ENCODE assay signal across 8 cellular contexts in genomic region chr17:42548070-42548837, GRCh38. TPM values are rescaled to one million over a fixed set of nuclear protein-coding genes. Genes with fewer than 3 reads are reported as not detected.
A peak's percentile ranks its signal among the peaks of the same experiment; 100 is the strongest.
DNase-seq lines count a peak whose midpoint lies in the region; ATAC-seq and TF ChIP-seq lines count a peak whose summit lies in the region.

No MANE protein-coding gene starts in this region.

- DNase-seq in PC-9 (peak in 1 of 2 experiments; percentile 84), immature natural killer cell (peak; percentile 60 to 72 (median 63)), COLO829 (ENCODE audit: low spot score) (no peak), NCI-H446 (lab: John Stamatoyannopoulos, UW) (no peak)
- DNase-seq in activated naive CD8-positive, alpha-beta T cell treated with anti-CD3 and anti-CD28 coated beads for 36 hours, result peak; percentile 85
- DNase-seq in stimulated activated CD4-positive, alpha-beta T cell treated with anti-CD3 and anti-CD28 coated beads, Interleukin-4, amount 100 ng/mL, for 48 hours (ENCODE audit: low read depth in 2 of 2), result peak; percentile 73 to 78

- no peak overlapping the region for H2AFZ ChIP-seq in PC-9

- POLR2A ChIA-PET in PC-9 (lab: Charles Lee; ENCODE audit: unreplicated experiment), result interaction anchor here (0.6 to 0.8 kb wide), 3 partner anchors 21 to 156 kb away, joined by 3 to 4 read pairs (median 3); no protein-coding TSS in a partner anchor

- H3K36me3 Mint-ChIP-seq in activated naive CD8-positive, alpha-beta T cell treated with anti-CD3 and anti-CD28 coated beads for 36 hours, result peaks cover 2% of the 10 kb centered on the region
- no peaks in the 10 kb centered on the region for H3K36me3 Mint-ChIP-seq in immature natural killer cell

- TF ChIP-seq CTCF in PC-9 (conservative IDR thresholded peaks at IDR 0.05), result 0 out of 2 replicates have a peak, but pooled peaks have one; percentile 30

- no peaks in the 10 kb centered on the region for H3K27me3 Mint-ChIP-seq in activated naive CD8-positive, alpha-beta T cell treated with anti-CD3 and anti-CD28 coated beads for 36 hours
- H3K27me3 Mint-ChIP-seq in immature natural killer cell (ENCODE audit: low read depth in 3 of 3), result no peaks in the 10 kb centered on the region

- peak; percentile 54 for ATAC-seq in HG03045 (IDR thresholded peaks at IDR 0.05; ENCODE audit: unreplicated experiment)

- H3K4me1 Mint-ChIP-seq in activated naive CD8-positive, alpha-beta T cell treated with anti-CD3 and anti-CD28 coated beads for 36 hours, result peaks cover 13% of the 10 kb centered on the region
- H3K4me1 Mint-ChIP-seq in immature natural killer cell, result peaks cover 8 to 13% of the 10 kb centered on the region in 2 donors

- peak overlapping the region; percentile 10 for H3K4me3 Mint-ChIP-seq in activated naive CD8-positive, alpha-beta T cell treated with anti-CD3 and anti-CD28 coated beads for 36 hours
- peak overlapping the region in 4 of 5 donors; percentile 46 to 59 (median 52) for H3K4me3 Mint-ChIP-seq in immature natural killer cell

- no peaks in the 10 kb centered on the region for H3K9me3 ChIP-seq in ES-I3 (ENCODE audit: control insufficient read depth, insufficient read depth, low read length)
- H3K9me3 ChIP-seq in PC-9 (ENCODE audit: insufficient read depth, low read depth), result no peaks in the 10 kb centered on the region

- peaks cover 5% of the 10 kb centered on the region; the same call in 1 of the 2 replicates for H3K4me1 ChIP-seq in ES-I3 (ENCODE audit: insufficient read depth, low read length)
- H3K4me1 ChIP-seq in PC-9 (replicated peaks; ENCODE audit: insufficient read depth), result no peaks in the 10 kb centered on the region

- H3K27ac Mint-ChIP-seq in activated naive CD8-positive, alpha-beta T cell treated with anti-CD3 and anti-CD28 coated beads for 36 hours, result no peak overlapping the region
- H3K27ac Mint-ChIP-seq in immature natural killer cell, result no peak overlapping the region

- H3K9ac ChIP-seq in ES-I3 (ENCODE audit: low read depth, low read length), result peak overlapping the region; percentile 48

- no TSS peak for BruUV-seq in PC-9 (replicated peaks; lab: Mats Ljungman, UMichigan)

- H3K9me2 ChIP-seq in PC-9 (ENCODE audit: insufficient read depth), result no peaks in the 10 kb centered on the region

- no peak overlapping the region for H3K27ac ChIP-seq in PC-9

- H3K4me2 ChIP-seq in PC-9, result peak overlapping the region; percentile 40

- H3K4me3 ChIP-seq in PC-9, result peak overlapping the region; percentile 23; the same call in 1 of the 2 replicates

- H3F3A ChIP-seq in PC-9 (ENCODE audit: insufficient read depth, low read depth), result peaks cover 20% of the 10 kb centered on the region; the same call in 1 of the 2 replicates

- H3K9me3 Mint-ChIP-seq in activated naive CD8-positive, alpha-beta T cell treated with anti-CD3 and anti-CD28 coated beads for 36 hours, result no peaks in the 10 kb centered on the region
- no peaks in the 10 kb centered on the region for H3K9me3 Mint-ChIP-seq in immature natural killer cell

- H3K36me3 ChIP-seq in ES-I3 (ENCODE audit: insufficient read depth, low read length), result no peaks in the 10 kb centered on the region
- H3K36me3 ChIP-seq in PC-9 (ENCODE audit: low read depth), result no peaks in the 10 kb centered on the region

- H4K20me1 ChIP-seq in PC-9 (ENCODE audit: insufficient read depth), result no peaks in the 10 kb centered on the region

- no peaks in the 10 kb centered on the region for H3K27me3 ChIP-seq in PC-9 (ENCODE audit: insufficient read depth, low read depth)

- H3K79me2 ChIP-seq in PC-9 (ENCODE audit: low read depth), result 0 out of 2 replicates have a peak, but pooled peaks cover 3% of the 10 kb centered on the region

- CTCF ChIA-PET in PC-9 (lab: Charles Lee), result interaction anchor here (0.7 to 1.6 kb wide), 2 partner anchors 16 to 137 kb away, joined by 3 to 4 read pairs; no protein-coding TSS in a partner anchor

- intact Hi-C loops in PC-9 (cut with micrococcal nuclease; ENCODE audit: unreplicated experiment), result no loop called here

RNA-seq across cellular contexts. Expression of gene HSD17B1, which starts 4.5 kb away (rescaled TPM):
- 0.90 and 1.3 TPM in 2 replicates for total RNA-seq in PC-9 (2021)
- total RNA-seq in activated naive CD8-positive, alpha-beta T cell treated with anti-CD3 and anti-CD28 coated beads for 36 hours, result under 1 TPM; 0.25 to 0.26 TPM
- polyA plus RNA-seq in immature natural killer cell, result 1 to 10 TPM in 1 of 3 donors, under 1 TPM in 1, not detected in 1; 0.99 to 1.9 TPM

RNA-seq across cellular contexts. Expression of gene NAGLU, which starts 12.2 kb away (rescaled TPM):
- total RNA-seq in PC-9 (2021), result 18.2 and 20.6 TPM in 2 replicates
- 10 to 100 TPM; 10.6 to 13.6 TPM for total RNA-seq in activated naive CD8-positive, alpha-beta T cell treated with anti-CD3 and anti-CD28 coated beads for 36 hours
- polyA plus RNA-seq in immature natural killer cell, result 10 to 100 TPM; 28.1 to 43.5 (median 33.6) TPM

RNA-seq across cellular contexts. Expression of gene COASY, which starts 13.7 kb away (rescaled TPM):
- 133 and 152 TPM in 2 replicates for total RNA-seq in PC-9 (2021)
- 100 to 1,000 TPM; 111 TPM for total RNA-seq in activated naive CD8-positive, alpha-beta T cell treated with anti-CD3 and anti-CD28 coated beads for 36 hours
- 100 to 1,000 TPM in 1 of 3 donors, 10 to 100 TPM in 2; 54.1 to 136 (median 72.5) TPM for polyA plus RNA-seq in immature natural killer cell

RNA-seq across cellular contexts. Expression of gene MLX, which starts 18.6 kb away (rescaled TPM):
- 20.0 and 26.0 TPM in 2 replicates for total RNA-seq in PC-9 (2021)
- total RNA-seq in activated naive CD8-positive, alpha-beta T cell treated with anti-CD3 and anti-CD28 coated beads for 36 hours, result 10 to 100 TPM; 57.3 to 57.5 TPM
- polyA plus RNA-seq in immature natural killer cell, result 10 to 100 TPM; 25.0 to 41.0 (median 30.5) TPM

RNA-seq across cellular contexts. Expression of gene PSMC3IP, which starts 29.3 kb away (rescaled TPM):
- total RNA-seq in PC-9 (2021), result 10.2 and 13.4 TPM in 2 replicates
- 10 to 100 TPM; 32.5 to 36.2 TPM for total RNA-seq in activated naive CD8-positive, alpha-beta T cell treated with anti-CD3 and anti-CD28 coated beads for 36 hours
- polyA plus RNA-seq in immature natural killer cell, result 1 to 10 TPM in 2 of 3 donors, under 1 TPM in 1; 0.91 to 3.0 (median 1.5) TPM

Comparison
In these comparisons a context has a peak if more than half of its experiments do, and no peak if none do; other contexts are left out.
1. DNase-seq: peak in activated naive CD8-positive, alpha-beta T cell treated with anti-CD3 and anti-CD28 coated beads for 36 hours (single experiment), immature natural killer cell (3 of 3) and stimulated activated CD4-positive, alpha-beta T cell treated with anti-CD3 and anti-CD28 coated beads, Interleukin-4, amount 100 ng/mL, for 48 hours (2 of 2); none in COLO829 (single experiment) and NCI-H446 (0 of 2).